ENCODE assay signal across 20 cellular contexts in the genomic region with DNA sequence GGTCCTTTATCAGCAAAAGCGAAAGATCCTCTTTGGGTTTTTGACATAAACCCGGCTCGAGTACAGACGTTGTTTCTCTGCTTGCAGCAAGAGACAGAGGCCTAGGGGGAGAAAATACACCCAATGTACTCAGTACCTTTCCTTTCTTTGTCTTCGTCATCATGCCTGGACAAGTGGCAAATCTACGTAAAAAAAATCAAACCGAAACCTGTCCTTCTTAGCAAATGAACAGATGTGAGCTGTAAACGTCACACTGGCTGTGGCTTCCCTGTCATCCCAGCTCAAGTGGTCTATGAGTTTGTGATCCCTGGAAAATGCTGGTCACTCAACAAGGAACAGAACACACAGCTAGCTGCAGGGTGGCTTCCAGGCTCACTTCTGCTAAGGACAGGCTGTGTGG. TPM values are rescaled to one million over a fixed set of nuclear protein-coding genes. Genes with fewer than 3 reads are reported as not detected.
DNase-seq lines count a peak whose midpoint lies in the region; ATAC-seq, FAIRE-seq and TF ChIP-seq lines count a peak whose summit lies in the region.
"Had no signal": no experiment of that assay in that cellular context is flagged by ENCODE, and none has a peak within 500 bp of the region (broad histone marks: within the 10 kb centered on the region; RNA-seq: fewer than 3 reads in every experiment).

No MANE protein-coding gene starts in this region.

- H3K4ac ChIP-seq in neuronal stem cell (ENCODE audit: low read length), result no peak overlapping the region

- H3K36me3 ChIP-seq in Caco-2 (ENCODE audit: control insufficient read depth, insufficient read depth, low read length), result no peaks in the 10 kb centered on the region
- H3K36me3 ChIP-seq in GM12878 (ENCODE audit: control insufficient read depth in 2 of 2, insufficient read depth in 2 of 2, low read length in 1 of 2), result no peaks in the 10 kb centered on the region
- H3K36me3 ChIP-seq in neuronal stem cell (replicated peaks in 1 of 2; ENCODE audit: control insufficient read depth in 2 of 2, insufficient read depth in 2 of 2, low read length in 2 of 2), result no peaks in the 10 kb centered on the region
- no peaks in the 10 kb centered on the region for H3K36me3 ChIP-seq in brain microvascular endothelial cell (replicated peaks)
- H3K36me3 ChIP-seq: BLaER1 treated with 17β-estradiol and CSF1 and Interleukin-3, amounts not matched to agents 10 nM and 100 nM had no signal

- H2AK5ac ChIP-seq in neuronal stem cell (ENCODE audit: low read depth, low read length), result peak overlapping the region; percentile 53

- TF ChIP-seq EP300 in GM12878 (IDR thresholded peaks at IDR 0.05; ENCODE audit: borderline replicate concordance in 1 of 2, control insufficient read depth in 1 of 2, low read depth in 2 of 2, low read length in 2 of 2), result no peak

- no peak overlapping the region for H4K8ac ChIP-seq in neuronal stem cell (ENCODE audit: low read depth, low read length)

- peak overlapping the region; percentile 22 for H3K4me3 Mint-ChIP-seq in Caco-2 (ENCODE audit: unreplicated experiment)
- H3K4me3 Mint-ChIP-seq: activated naive CD8-positive, alpha-beta T cell treated with anti-CD3 and anti-CD28 coated beads for 36 hours; activated T-cell treated with anti-CD3 and anti-CD28 coated beads, Interleukin-2, amount 50 U/mL, for 72 hours; neural crest cell had no signal

- no peak overlapping the region for H3K14ac ChIP-seq in neuronal stem cell (ENCODE audit: low read length)

- H2BK120ac ChIP-seq in neuronal stem cell (ENCODE audit: low read depth, low read length), result no peak overlapping the region

- no peak for TF ChIP-seq CTCF in Caco-2 (IDR thresholded peaks at IDR 0.05; ENCODE audit: insufficient read depth in 1 of 2, low read depth in 1 of 2, low read length in 1 of 2, severe bottlenecking in 1 of 2, unreplicated experiment in 1 of 2)
- TF ChIP-seq CTCF in GM12878 (IDR thresholded peaks at IDR 0.05 in 2 of 3, conservative IDR thresholded peaks at IDR 0.05 in 1 of 3; ENCODE audit: control insufficient read depth in 2 of 3, extremely low read depth in 1 of 3, insufficient read depth in 1 of 3, low read depth in 3 of 3, low read length in 3 of 3), result no peak
- TF ChIP-seq CTCF in brain microvascular endothelial cell (IDR thresholded peaks at IDR 0.05; ENCODE audit: low read depth, low read length, missing control alignments), result no peak
- no peak for TF ChIP-seq CTCF in GM13977 (IDR thresholded peaks at IDR 0.05; ENCODE audit: extremely low read depth, insufficient read depth, missing control alignments)
- TF ChIP-seq CTCF in GM10248 (IDR thresholded peaks at IDR 0.05; ENCODE audit: control extremely low read depth, extremely low read depth, low read depth, missing control alignments), result no peak

- H2BK5ac ChIP-seq in neuronal stem cell (ENCODE audit: low read length), result no peak overlapping the region

- H2BK15ac ChIP-seq in neuronal stem cell (ENCODE audit: low read length), result no peak overlapping the region

- CTCF ChIA-PET in Caco-2 (lab: Charles Lee) (interaction anchor here (0.7 kb wide), 1 partner anchor 283 kb away, joined by 3 read pairs; no protein-coding TSS in a partner anchor), GM12878 (lab: Yijun Ruan, JAX) (interaction anchor here (0.7 to 2.7 kb wide), 5 partner anchors 18 to 172 kb away, joined by 3 to 8 read pairs (median 4); no protein-coding TSS in a partner anchor), GM10248 (lab: Yijun Ruan, JAX) (interaction anchor here (1.3 to 3.9 kb wide), 6 partner anchors 12 to 223 kb away, joined by 3 to 23 read pairs (median 8); a partner anchor contains a TSS)

- no peaks in the 10 kb centered on the region for H3K79me1 ChIP-seq in neuronal stem cell (ENCODE audit: low read depth, low read length)

- peaks cover 18% of the 10 kb centered on the region for H3K4me1 Mint-ChIP-seq in Caco-2 (ENCODE audit: low read depth, unreplicated experiment)
- H3K4me1 Mint-ChIP-seq: activated naive CD8-positive, alpha-beta T cell treated with anti-CD3 and anti-CD28 coated beads for 36 hours had no signal

- peaks cover 6% of the 10 kb centered on the region for H3K36me3 Mint-ChIP-seq in Caco-2 (ENCODE audit: insufficient read depth, unreplicated experiment)
- H3K36me3 Mint-ChIP-seq: activated naive CD8-positive, alpha-beta T cell treated with anti-CD3 and anti-CD28 coated beads for 36 hours had no signal

- DNase-seq in Caco-2 (no peak), NCI-H2171 (lab: John Stamatoyannopoulos, UW) (peak; percentile 59), GM12878 (ENCODE audit: low read depth, low spot score) (no peak), neuronal stem cell (ENCODE audit: low spot score) (no peak), iPS-NIHi11 (ENCODE audit: low spot score) (no peak), brain microvascular endothelial cell (no peak), GM13977 (ENCODE audit: low spot score) (no peak), GM10248 (ENCODE audit: extremely low spot score) (no peak)
- DNase-seq: activated naive CD8-positive, alpha-beta T cell treated with anti-CD3 and anti-CD28 coated beads for 36 hours; activated T-cell treated with anti-CD3 and anti-CD28 coated beads, Interleukin-2, amount 50 U/mL, for 72 hours; heart left ventricle; left ventricle myocardium inferior; mucosa of descending colon; NCI-H187 treated with DMSO at 0.1 percent for 48 hours; T-helper 9 cell had no signal

- H3K4me1 ChIP-seq in Caco-2 (peaks cover 21% of the 10 kb centered on the region), GM12878 (ENCODE audit: control insufficient read depth, insufficient read depth, low read length) (peaks cover 12% of the 10 kb centered on the region), neuronal stem cell (ENCODE audit: control insufficient read depth in 2 of 2, insufficient read depth in 1 of 2, low read depth in 1 of 2, low read length in 2 of 2) (peaks cover 0 to 23% of the 10 kb centered on the region in 2 donors)

- H3K9ac ChIP-seq in GM12878 (ENCODE audit: control insufficient read depth, insufficient read depth, low read length) (no peak overlapping the region; the same call in 1 of the 2 replicates), neuronal stem cell (ENCODE audit: low read depth, low read length, poor library complexity) (no peak overlapping the region)
- H3K9ac ChIP-seq: BLaER1 treated with 17β-estradiol and CSF1 and Interleukin-3, amounts not matched to agents 10 nM and 100 nM had no signal

- no peaks in the 10 kb centered on the region for H3K9me3 Mint-ChIP-seq in Caco-2 (ENCODE audit: unreplicated experiment)
- H3K9me3 Mint-ChIP-seq: activated naive CD8-positive, alpha-beta T cell treated with anti-CD3 and anti-CD28 coated beads for 36 hours; activated T-cell treated with anti-CD3 and anti-CD28 coated beads, Interleukin-2, amount 50 U/mL, for 72 hours; neural crest cell had no signal

- H3K27me3 ChIP-seq in Caco-2 (replicated peaks; ENCODE audit: control insufficient read depth, insufficient read depth, low read length), result no peaks in the 10 kb centered on the region
- H3K27me3 ChIP-seq in GM12878 (replicated peaks in 1 of 2; ENCODE audit: control insufficient read depth in 2 of 2, insufficient read depth in 2 of 2, low read length in 1 of 2), result no peaks in the 10 kb centered on the region; a peak in 1 of 4 replicates
- no peaks in the 10 kb centered on the region for H3K27me3 ChIP-seq in neuronal stem cell (ENCODE audit: control insufficient read depth in 3 of 3, insufficient read depth in 3 of 3, low read depth in 1 of 3, low read length in 3 of 3)
- H3K27me3 ChIP-seq in brain microvascular endothelial cell (replicated peaks), result no peaks in the 10 kb centered on the region
- H3K27me3 ChIP-seq: BLaER1 treated with 17β-estradiol and CSF1 and Interleukin-3, amounts not matched to agents 10 nM and 100 nM; heart left ventricle had no signal

- RAD21 ChIA-PET in GM12878 (lab: Charles Lee; ENCODE audit: unreplicated experiment), result no interaction called here

- H3K4me2 ChIP-seq in GM12878 (ENCODE audit: control insufficient read depth, insufficient read depth) (peak overlapping the region; percentile 11; the same call in 1 of the 2 replicates), neuronal stem cell (ENCODE audit: insufficient read depth, low read length, poor library complexity, severe bottlenecking) (no peak overlapping the region)

- no peak overlapping the region for H4K91ac ChIP-seq in neuronal stem cell (ENCODE audit: low read depth, low read length, poor library complexity)

- H2BK12ac ChIP-seq in neuronal stem cell (ENCODE audit: low read length), result no peak overlapping the region

- H3K23ac ChIP-seq in neuronal stem cell (ENCODE audit: low read depth, low read length, poor library complexity), result no peak overlapping the region

- TF ChIP-seq POLR2A in GM12878 (IDR thresholded peaks at IDR 0.05; ENCODE audit: low read depth, low read length), result no peak

- peak overlapping the region; percentile 31 for H3K18ac ChIP-seq in neuronal stem cell (ENCODE audit: low read length)

- H3K79me2 ChIP-seq in GM12878 (ENCODE audit: control insufficient read depth, insufficient read depth, low read length), result no peaks in the 10 kb centered on the region

- intact Hi-C loops in Caco-2 (cut with micrococcal nuclease; ENCODE audit: unreplicated experiment) (no loop called here), GM12878 (cut with micrococcal nuclease; ENCODE audit: unreplicated experiment) (no loop called here)

- H3K27ac ChIP-seq in GM12878 (ENCODE audit: control insufficient read depth, insufficient read depth) (peak overlapping the region; percentile 42; the same call in 1 of the 2 replicates), neuronal stem cell (replicated peaks; ENCODE audit: low read length) (no peak overlapping the region), brain microvascular endothelial cell (no peak overlapping the region)
- H3K27ac ChIP-seq: BLaER1 treated with 17β-estradiol and CSF1 and Interleukin-3, amounts not matched to agents 10 nM and 100 nM; heart left ventricle; left ventricle myocardium inferior had no signal

- no peaks in the 10 kb centered on the region for H3K9me3 ChIP-seq in Caco-2
- H3K9me3 ChIP-seq in GM12878 (replicated peaks; ENCODE audit: control insufficient read depth, insufficient read depth, low read length), result no peaks in the 10 kb centered on the region
- H3K9me3 ChIP-seq in neuronal stem cell (replicated peaks in 1 of 2; ENCODE audit: control insufficient read depth in 2 of 2, insufficient read depth in 1 of 2, low read depth in 1 of 2, low read length in 2 of 2), result no peaks in the 10 kb centered on the region
- H3K9me3 ChIP-seq: BLaER1 treated with 17β-estradiol and CSF1 and Interleukin-3, amounts not matched to agents 10 nM and 100 nM; heart left ventricle; left ventricle myocardium inferior; mucosa of descending colon had no signal

- TF ChIP-seq RAD21 in GM12878 (IDR thresholded peaks at IDR 0.05; ENCODE audit: insufficient read depth, low read depth, low read length), result no peak

- POLR2A ChIA-PET in Caco-2 (lab: Charles Lee), result no interaction called here
- POLR2A ChIA-PET in GM12878 (lab: Charles Lee), result no interaction called here
- POLR2A ChIA-PET in GM10248 (lab: Yijun Ruan, JAX), result interaction anchor here (0.6 kb wide), 1 partner anchor 107 kb away, joined by 3 read pairs; no protein-coding TSS in a partner anchor

- H2AFZ ChIP-seq in GM12878 (ENCODE audit: control insufficient read depth, low read depth, low read length) (peak overlapping the region; percentile 9), neuronal stem cell (ENCODE audit: low read length) (no peak overlapping the region)

- in situ Hi-C loops in GM12878 (cut with MboI), result no loop called here
- in situ Hi-C loops in brain microvascular endothelial cell (cut with HindIII; ENCODE audit: low pct_ligation_motif_present, low sequenced_read_pairs), result no loop called here
- in situ Hi-C loops in GM13977 (cut with MboI; ENCODE audit: low pct_unique_long_range_greater_than_20kb, low sequenced_read_pairs, unreplicated experiment), result no loop called here

- 62% methylated on average over 8 of the region's 8 CpGs for WGBS in GM12878 (ENCODE audit: insufficient coverage, insufficient replicate concordance, low lambda C conversion rate, missing lambda C conversion rate)
- no CpG with 5 or more reads among the region's 8 CpGs for WGBS in neuronal stem cell (ENCODE audit: extremely low coverage in 2 of 2, insufficient read length in 2 of 2, insufficient replicate concordance in 1 of 2), 2 donors

- H3K27me3 Mint-ChIP-seq in Caco-2 (ENCODE audit: insufficient read depth, unreplicated experiment), result no peaks in the 10 kb centered on the region
- H3K27me3 Mint-ChIP-seq: activated naive CD8-positive, alpha-beta T cell treated with anti-CD3 and anti-CD28 coated beads for 36 hours had no signal

- FAIRE-seq in GM12878 (lab: Jason Lieb, UNC), result no peak
- FAIRE-seq: D721Med, K562 had no signal

- SMC1A ChIA-PET in GM12878 (lab: Charles Lee; ENCODE audit: uncharacterized antibody, unreplicated experiment), result interaction anchor here (2.6 kb wide), 1 partner anchor 18 kb away, joined by 9 read pairs; no protein-coding TSS in a partner anchor

- no peaks in the 10 kb centered on the region for H4K20me1 ChIP-seq in GM12878 (ENCODE audit: control insufficient read depth, insufficient read depth)
- H4K20me1 ChIP-seq: BLaER1 treated with 17β-estradiol and CSF1 and Interleukin-3, amounts not matched to agents 10 nM and 100 nM had no signal

- ATAC-seq in GM12878, result no peak
- ATAC-seq: heart left ventricle, K562, SK-N-SH treated with all-trans-retinoic acid at 6 μM for 48 hours had no signal

- H3K27ac Mint-ChIP-seq in Caco-2 (ENCODE audit: unreplicated experiment), result peak overlapping the region; percentile 98
- H3K27ac Mint-ChIP-seq: activated naive CD8-positive, alpha-beta T cell treated with anti-CD3 and anti-CD28 coated beads for 36 hours; activated T-cell treated with anti-CD3 and anti-CD28 coated beads, Interleukin-2, amount 50 U/mL, for 72 hours had no signal

- no peak overlapping the region for H3K4me3 ChIP-seq in Caco-2 (ENCODE audit: low read depth, low read length)
- H3K4me3 ChIP-seq in GM12878, result no peak overlapping the region
- no peak overlapping the region for H3K4me3 ChIP-seq in neuronal stem cell (ENCODE audit: low read length in 2 of 2)
- H3K4me3 ChIP-seq in brain microvascular endothelial cell (ENCODE audit: low read depth, low read length), result no peak overlapping the region
- H3K4me3 ChIP-seq: BLaER1 treated with 17β-estradiol and CSF1 and Interleukin-3, amounts not matched to agents 10 nM and 100 nM; heart left ventricle; K562; left ventricle myocardium inferior; mucosa of descending colon had no signal

- BruUV-seq in Caco-2 (replicated peaks; lab: Mats Ljungman, UMichigan) (no TSS peak), GM12878 (replicated peaks; lab: Mats Ljungman, UMichigan) (no TSS peak)

RNA-seq across cellular contexts. Expression of a gene that starts 39.9 kb away (rescaled TPM):
- total RNA-seq in Caco-2 (2022), result 6.2 and 8.6 TPM in 2 replicates
- 1.2 and 1.7 TPM in 2 replicates for total RNA-seq in GM12878 (2013; cell fraction: nucleolus; rRNA removed)
- 0.05 and 0.28 TPM in 2 replicates for total RNA-seq in GM12878 (2014; rRNA removed)
- 0.22 and 0.69 TPM in 2 replicates for total RNA-seq in GM12878 (2014; rRNA removed; fragmentation: Illumina TruSeq; extraction: Trizol)
- total RNA-seq in GM12878 (2021), result 0.13 and 0.36 TPM in 2 replicates
- 2.6 TPM for polyA plus RNA-seq in GM12878 (2011; ENCODE audit: low read depth)
- 1.6 TPM in 2 replicates for polyA plus RNA-seq in GM12878 (2011; rRNA removed)
- 0.70 and 0.78 TPM in 2 replicates for polyA plus RNA-seq in GM12878 (2011; cell fraction: cytosol; rRNA removed)
- polyA plus RNA-seq in GM12878 (2011; cell fraction: nucleus; rRNA removed), result 0.52 and 1.3 TPM in 2 replicates
- 2.1 and 2.6 TPM in 2 replicates for polyA plus RNA-seq in GM12878 (2012)
- 0.17 and 0.71 TPM in 2 replicates for polyA plus RNA-seq in GM12878 (2014; fragmentation: Illumina TruSeq; extraction: Trizol)
- under 1 TPM; 0.35 to 0.76 TPM for polyA plus RNA-seq in GM12878 (2014; fragmentation: Nextera tagmentation; extraction: Ambion mirVana)
- 0.29 and 0.81 TPM in 2 replicates for polyA plus RNA-seq in GM12878 (2014; rRNA removed)
- polyA plus RNA-seq in GM12878 (2016; fragmentation: Nextera tagmentation; extraction: Ambion mirVana), result 1 to 10 TPM; 1.5 to 2.6 TPM
- 0.46 and 1.9 TPM in 2 replicates for polyA minus RNA-seq in GM12878 (2011; rRNA and poly(A)+ RNA removed)
- 1.2 TPM in 1 of 2 replicates, not detected in the other for polyA minus RNA-seq in GM12878 (2011; cell fraction: cytosol; rRNA and poly(A)+ RNA removed)
- polyA minus RNA-seq in GM12878 (2011; cell fraction: nucleus; rRNA and poly(A)+ RNA removed), result 1.1 and 1.7 TPM in 2 replicates
- 12.5 TPM for polyA plus RNA-seq in neuronal stem cell (2013, experiment 1 of 2)
- 12.2 TPM for polyA plus RNA-seq in neuronal stem cell (2013, experiment 2 of 2)

RNA-seq across cellular contexts. Expression of a gene that starts 41.9 kb away (rescaled TPM):
- total RNA-seq in Caco-2 (2022) (9.2 and 9.7 TPM in 2 replicates), GM12878 (2014; rRNA removed) (4.7 and 6.0 TPM in 2 replicates), GM12878 (2014; rRNA removed; fragmentation: Illumina TruSeq; extraction: Trizol) (3.1 and 3.6 TPM in 2 replicates), GM12878 (2021) (5.7 and 6.2 TPM in 2 replicates)
- 42.4 and 44.7 TPM in 2 replicates for total RNA-seq in GM12878 (2013; cell fraction: nucleolus; rRNA removed)
- 7.6 TPM for polyA plus RNA-seq in GM12878 (2011; ENCODE audit: low read depth)
- polyA plus RNA-seq in GM12878 (2011; rRNA removed) (6.6 and 8.9 TPM in 2 replicates), GM12878 (2014; fragmentation: Illumina TruSeq; extraction: Trizol) (3.4 and 3.7 TPM in 2 replicates), GM12878 (2014; fragmentation: Nextera tagmentation; extraction: Ambion mirVana) (1 to 10 TPM; 2.1 TPM), GM12878 (2014; rRNA removed) (3.5 and 3.7 TPM in 2 replicates), GM12878 (2016; fragmentation: Nextera tagmentation; extraction: Ambion mirVana) (1 to 10 TPM; 8.8 to 9.4 TPM)
- 9.9 TPM in 2 replicates for polyA plus RNA-seq in GM12878 (2011; cell fraction: cytosol; rRNA removed)
- 6.8 and 8.5 TPM in 2 replicates for polyA plus RNA-seq in GM12878 (2011; cell fraction: nucleus; rRNA removed)
- polyA plus RNA-seq in GM12878 (2012), result 8.9 and 10.2 TPM in 2 replicates
- 17.8 and 20.5 TPM in 2 replicates for polyA minus RNA-seq in GM12878 (2011; rRNA and poly(A)+ RNA removed)
- 2.0 and 2.9 TPM in 2 replicates for polyA minus RNA-seq in GM12878 (2011; cell fraction: cytosol; rRNA and poly(A)+ RNA removed)
- polyA minus RNA-seq in GM12878 (2011; cell fraction: nucleus; rRNA and poly(A)+ RNA removed), result 6.5 and 10.4 TPM in 2 replicates
- polyA plus RNA-seq in neuronal stem cell (2013, experiment 1 of 2), result 6.6 TPM
- polyA plus RNA-seq in neuronal stem cell (2013, experiment 2 of 2), result 6.5 TPM

RNA-seq across cellular contexts. Expression of a gene that starts 54.6 kb away (rescaled TPM):
- total RNA-seq in Caco-2 (2022) (2.3 and 2.7 TPM in 2 replicates), GM12878 (2014; rRNA removed) (0.11 and 0.17 TPM in 2 replicates), GM12878 (2014; rRNA removed; fragmentation: Illumina TruSeq; extraction: Trizol) (0.14 and 0.27 TPM in 2 replicates), GM12878 (2021) (0.51 TPM in 2 replicates)
- 0.25 TPM in 1 of 2 replicates, not detected in the other for total RNA-seq in GM12878 (2013; cell fraction: nucleolus; rRNA removed)
- polyA plus RNA-seq in GM12878 (2011; ENCODE audit: low read depth), result 0.17 TPM
- polyA plus RNA-seq in GM12878 (2011; rRNA removed) (0.18 TPM in 1 of 2 replicates, not detected in the other), GM12878 (2014; fragmentation: Illumina TruSeq; extraction: Trizol) (0.41 TPM in 1 of 2 replicates, not detected in the other), GM12878 (2014; fragmentation: Nextera tagmentation; extraction: Ambion mirVana) (under 1 TPM; 0.07 to 0.21 TPM), GM12878 (2014; rRNA removed) (0.13 and 0.56 TPM in 2 replicates), GM12878 (2016; fragmentation: Nextera tagmentation; extraction: Ambion mirVana) (under 1 TPM; 0.70 to 0.87 TPM)
- polyA plus RNA-seq in GM12878 (2011; cell fraction: cytosol; rRNA removed), result 0.13 TPM in 2 replicates
- polyA plus RNA-seq in GM12878 (2011; cell fraction: nucleus; rRNA removed), result 0.44 and 0.48 TPM in 2 replicates
- polyA plus RNA-seq in GM12878 (2012), result 0.27 and 0.41 TPM in 2 replicates
- polyA minus RNA-seq in GM12878 (2011; rRNA and poly(A)+ RNA removed), result not detected in 2 replicates
- polyA minus RNA-seq in GM12878 (2011; cell fraction: cytosol; rRNA and poly(A)+ RNA removed), result not detected in 2 replicates
- not detected in 2 replicates for polyA minus RNA-seq in GM12878 (2011; cell fraction: nucleus; rRNA and poly(A)+ RNA removed)
- polyA plus RNA-seq in neuronal stem cell (2013, experiment 1 of 2), result 0.54 TPM
- 0.50 TPM for polyA plus RNA-seq in neuronal stem cell (2013, experiment 2 of 2)
- total RNA-seq: activated naive CD8-positive, alpha-beta T cell treated with anti-CD3 and anti-CD28 coated beads for 36 hours; K562; left ventricle myocardium inferior had no signal
